ENCODE assay signal across 9 cellular contexts in the genomic region with DNA sequence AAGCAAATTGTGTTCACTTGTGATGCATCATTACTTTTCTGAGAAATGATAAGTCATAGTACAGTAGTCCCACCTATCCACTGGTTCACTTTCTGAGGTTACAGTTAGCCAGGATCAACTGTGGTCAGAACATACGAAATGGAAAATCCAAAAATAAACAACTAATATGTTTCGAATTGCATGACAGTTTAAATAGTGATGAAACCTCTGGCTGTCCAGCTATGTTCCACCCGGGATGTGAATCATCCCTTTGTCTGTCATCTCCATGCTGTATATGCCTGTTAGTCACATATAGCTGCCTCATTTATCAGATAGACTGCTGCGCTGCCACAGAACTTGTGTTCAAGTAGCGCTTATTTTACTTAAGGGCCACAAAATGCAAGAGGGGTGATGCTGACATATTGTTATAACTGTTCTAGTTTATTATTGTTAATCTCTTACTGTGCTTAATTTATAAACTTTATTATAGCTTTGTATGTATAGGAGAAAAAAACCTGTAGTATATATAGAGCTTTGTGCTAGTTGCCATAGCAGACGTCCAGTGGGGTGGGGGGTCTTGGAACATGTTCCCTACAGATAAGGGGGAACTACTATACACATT. TPM values are rescaled to one million over a fixed set of nuclear protein-coding genes. Genes with fewer than 3 reads are reported as not detected.
DNase-seq lines count a peak whose midpoint lies in the region; ATAC-seq and TF ChIP-seq lines count a peak whose summit lies in the region.
"Had no signal": no experiment of that assay in that cellular context is flagged by ENCODE, and none has a peak within 500 bp of the region (broad histone marks: within the 10 kb centered on the region; RNA-seq: fewer than 3 reads in every experiment).

No MANE protein-coding gene starts in this region.

- no peaks in the 10 kb centered on the region for H3F3A ChIP-seq in GM23338 (replicated peaks; ENCODE audit: low read depth)

- H3K27ac ChIP-seq in GM23338 (ENCODE audit: low read depth) (no peak overlapping the region), substantia nigra (ENCODE audit: low read depth, low read length, poor library complexity, severe bottlenecking) (no peak overlapping the region)
- H3K27ac ChIP-seq: prostate gland had no signal

- H3K27me3 Mint-ChIP-seq in GM23338 (ENCODE audit: insufficient read depth, low read depth, poor library complexity) = no peaks in the 10 kb centered on the region

- peak overlapping the region; percentile 50 for H3K27ac Mint-ChIP-seq in GM23338

- no peak overlapping the region for H3K4me3 ChIP-seq in GM23338
- H3K4me3 ChIP-seq: prostate gland had no signal

- H3K36me3 Mint-ChIP-seq in GM23338 (ENCODE audit: low read depth) = no peaks in the 10 kb centered on the region

- H3K79me2 ChIP-seq in GM23338 (replicated peaks; ENCODE audit: insufficient read depth) = peaks cover 100% of the 10 kb centered on the region

- no peak overlapping the region for H3K4me2 ChIP-seq in GM23338

- ATAC-seq in GM23338 (no peak), esophagus mucosa (peak; percentile 97)

- DNase-seq in GM23338 (ENCODE audit: low spot score) (no peak), OCI-M1 (lab: John Stamatoyannopoulos, UW) (peak; percentile 6), pulmonary artery endothelial cell (ENCODE audit: low read depth, low spot score) (peak; percentile 22), SK-N-DZ (ENCODE audit: low spot score) (no peak), substantia nigra (lab: John Stamatoyannopoulos, UW) (no peak), erythroblast (lab: John Stamatoyannopoulos, UW) (no peak)
- DNase-seq: KBM-7 had no signal

- H4K20me1 ChIP-seq in GM23338 (replicated peaks; ENCODE audit: insufficient read depth) = 0 out of 2 replicates have a peak, but pooled peaks cover under 1% of the 10 kb centered on the region

- no peak for TF ChIP-seq POLR2A in erythroblast (IDR thresholded peaks at IDR 0.05; ENCODE audit: low read length)

- no peaks in the 10 kb centered on the region for H3K36me3 ChIP-seq in GM23338 (ENCODE audit: insufficient read depth)
- H3K36me3 ChIP-seq: prostate gland had no signal

- no peak for TF ChIP-seq CTCF in GM23338 (conservative IDR thresholded peaks at IDR 0.05; ENCODE audit: low read depth in 2 of 2)

- H3K4me1 ChIP-seq in GM23338 (ENCODE audit: insufficient read depth) = peaks cover 54% of the 10 kb centered on the region
- H3K4me1 ChIP-seq: prostate gland had no signal

- no peak overlapping the region for H2AFZ ChIP-seq in GM23338

- H3K4me1 Mint-ChIP-seq in GM23338 = peaks cover 83% of the 10 kb centered on the region

- no peak overlapping the region for H3K4me3 Mint-ChIP-seq in GM23338

- H3K9me2 ChIP-seq in GM23338 (ENCODE audit: insufficient read depth) = no peaks in the 10 kb centered on the region

- no peaks in the 10 kb centered on the region for H3K9me3 Mint-ChIP-seq in GM23338

- no peaks in the 10 kb centered on the region for H3K27me3 ChIP-seq in GM23338 (ENCODE audit: insufficient read depth)

TF ChIP-seq in GM23338, 12 proteins besides CTCF, POLR2A, EP300 and RAD21 (continues in another document):
- TF ChIP-seq JUNB (IDR thresholded peaks at IDR 0.05; ENCODE audit: unreplicated experiment) = no peak
- no peak for TF ChIP-seq ZNF114 (CRISPR knock-in tag; IDR thresholded peaks at IDR 0.05)
- TF ChIP-seq REST (IDR thresholded peaks at IDR 0.05; ENCODE audit: unreplicated experiment) = no peak
- TF ChIP-seq, protein P1, sequence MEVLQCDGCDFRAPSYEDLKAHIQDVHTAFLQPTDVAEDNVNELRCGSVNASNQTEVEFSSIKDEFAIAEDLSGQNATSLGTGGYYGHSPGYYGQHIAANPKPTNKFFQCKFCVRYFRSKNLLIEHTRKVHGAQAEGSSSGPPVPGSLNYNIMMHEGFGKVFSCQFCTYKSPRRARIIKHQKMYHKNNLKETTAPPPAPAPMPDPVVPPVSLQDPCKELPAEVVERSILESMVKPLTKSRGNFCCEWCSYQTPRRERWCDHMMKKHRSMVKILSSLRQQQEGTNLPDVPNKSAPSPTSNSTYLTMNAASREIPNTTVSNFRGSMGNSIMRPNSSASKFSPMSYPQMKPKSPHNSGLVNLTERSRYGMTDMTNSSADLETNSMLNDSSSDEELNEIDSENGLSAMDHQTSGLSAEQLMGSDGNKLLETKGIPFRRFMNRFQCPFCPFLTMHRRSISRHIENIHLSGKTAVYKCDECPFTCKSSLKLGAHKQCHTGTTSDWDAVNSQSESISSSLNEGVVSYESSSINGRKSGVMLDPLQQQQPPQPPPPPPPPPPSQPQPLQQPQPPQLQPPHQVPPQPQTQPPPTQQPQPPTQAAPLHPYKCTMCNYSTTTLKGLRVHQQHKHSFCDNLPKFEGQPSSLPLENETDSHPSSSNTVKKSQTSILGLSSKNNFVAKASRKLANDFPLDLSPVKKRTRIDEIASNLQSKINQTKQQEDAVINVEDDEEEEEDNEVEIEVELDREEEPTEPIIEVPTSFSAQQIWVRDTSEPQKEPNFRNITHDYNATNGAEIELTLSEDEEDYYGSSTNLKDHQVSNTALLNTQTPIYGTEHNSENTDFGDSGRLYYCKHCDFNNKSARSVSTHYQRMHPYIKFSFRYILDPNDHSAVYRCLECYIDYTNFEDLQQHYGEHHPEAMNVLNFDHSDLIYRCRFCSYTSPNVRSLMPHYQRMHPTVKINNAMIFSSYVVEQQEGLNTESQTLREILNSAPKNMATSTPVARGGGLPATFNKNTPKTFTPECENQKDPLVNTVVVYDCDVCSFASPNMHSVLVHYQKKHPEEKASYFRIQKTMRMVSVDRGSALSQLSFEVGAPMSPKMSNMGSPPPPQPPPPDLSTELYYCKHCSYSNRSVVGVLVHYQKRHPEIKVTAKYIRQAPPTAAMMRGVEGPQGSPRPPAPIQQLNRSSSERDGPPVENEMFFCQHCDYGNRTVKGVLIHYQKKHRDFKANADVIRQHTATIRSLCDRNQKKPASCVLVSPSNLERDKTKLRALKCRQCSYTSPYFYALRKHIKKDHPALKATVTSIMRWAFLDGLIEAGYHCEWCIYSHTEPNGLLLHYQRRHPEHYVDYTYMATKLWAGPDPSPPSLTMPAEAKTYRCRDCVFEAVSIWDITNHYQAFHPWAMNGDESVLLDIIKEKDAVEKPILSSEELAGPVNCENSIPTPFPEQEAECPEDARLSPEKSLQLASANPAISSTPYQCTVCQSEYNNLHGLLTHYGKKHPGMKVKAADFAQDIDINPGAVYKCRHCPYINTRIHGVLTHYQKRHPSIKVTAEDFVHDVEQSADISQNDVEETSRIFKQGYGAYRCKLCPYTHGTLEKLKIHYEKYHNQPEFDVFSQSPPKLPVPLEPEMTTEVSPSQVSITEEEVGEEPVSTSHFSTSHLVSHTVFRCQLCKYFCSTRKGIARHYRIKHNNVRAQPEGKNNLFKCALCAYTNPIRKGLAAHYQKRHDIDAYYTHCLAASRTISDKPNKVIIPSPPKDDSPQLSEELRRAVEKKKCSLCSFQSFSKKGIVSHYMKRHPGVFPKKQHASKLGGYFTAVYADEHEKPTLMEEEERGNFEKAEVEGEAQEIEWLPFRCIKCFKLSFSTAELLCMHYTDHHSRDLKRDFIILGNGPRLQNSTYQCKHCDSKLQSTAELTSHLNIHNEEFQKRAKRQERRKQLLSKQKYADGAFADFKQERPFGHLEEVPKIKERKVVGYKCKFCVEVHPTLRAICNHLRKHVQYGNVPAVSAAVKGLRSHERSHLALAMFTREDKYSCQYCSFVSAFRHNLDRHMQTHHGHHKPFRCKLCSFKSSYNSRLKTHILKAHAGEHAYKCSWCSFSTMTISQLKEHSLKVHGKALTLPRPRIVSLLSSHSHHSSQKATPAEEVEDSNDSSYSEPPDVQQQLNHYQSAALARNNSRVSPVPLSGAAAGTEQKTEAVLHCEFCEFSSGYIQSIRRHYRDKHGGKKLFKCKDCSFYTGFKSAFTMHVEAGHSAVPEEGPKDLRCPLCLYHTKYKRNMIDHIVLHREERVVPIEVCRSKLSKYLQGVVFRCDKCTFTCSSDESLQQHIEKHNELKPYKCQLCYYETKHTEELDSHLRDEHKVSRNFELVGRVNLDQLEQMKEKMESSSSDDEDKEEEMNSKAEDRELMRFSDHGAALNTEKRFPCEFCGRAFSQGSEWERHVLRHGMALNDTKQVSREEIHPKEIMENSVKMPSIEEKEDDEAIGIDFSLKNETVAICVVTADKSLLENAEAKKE (CRISPR knock-in tag; IDR thresholded peaks at IDR 0.05) = no peak
- TF ChIP-seq EZH2 (IDR thresholded peaks at IDR 0.05; ENCODE audit: low read depth, unreplicated experiment) = no peak
- TF ChIP-seq STAT1 (IDR thresholded peaks at IDR 0.05; ENCODE audit: unreplicated experiment) = no peak
- no peak for TF ChIP-seq ZNF331 (CRISPR knock-in tag; IDR thresholded peaks at IDR 0.05; ENCODE audit: low read depth)

RNA-seq across cellular contexts. Expression of gene AFDN, which starts 29.2 kb away (rescaled TPM):
- total RNA-seq in GM23338 (2014; rRNA removed; shearing (Covaris generic)) = 200 and 208 TPM in 2 replicates
- polyA plus RNA-seq in GM23338 (2016; fragmentation: Nextera tagmentation; extraction: Ambion mirVana) = 66.9 and 78.4 TPM in 2 replicates
- total RNA-seq in esophagus mucosa = 134 TPM
- 84.1 and 113 TPM in 2 replicates for total RNA-seq in pulmonary artery endothelial cell
- 33.0 and 40.3 TPM in 2 replicates for polyA plus RNA-seq in SK-N-DZ (2014; cell fraction: cytosol; rRNA removed)
- polyA plus RNA-seq in SK-N-DZ (2014; cell fraction: nucleus; rRNA removed) = 77.8 and 122 TPM in 2 replicates

Comparison
In these comparisons a context has a peak if more than half of its experiments do, and no peak if none do; other contexts are left out.
1. DNase-seq: peak in OCI-M1 (single experiment) and pulmonary artery endothelial cell (single experiment); none in GM23338 (single experiment), SK-N-DZ (single experiment), substantia nigra (0 of 49) and erythroblast (0 of 2).